ENCODE assay signal across 29 cellular contexts in the genomic region with DNA sequence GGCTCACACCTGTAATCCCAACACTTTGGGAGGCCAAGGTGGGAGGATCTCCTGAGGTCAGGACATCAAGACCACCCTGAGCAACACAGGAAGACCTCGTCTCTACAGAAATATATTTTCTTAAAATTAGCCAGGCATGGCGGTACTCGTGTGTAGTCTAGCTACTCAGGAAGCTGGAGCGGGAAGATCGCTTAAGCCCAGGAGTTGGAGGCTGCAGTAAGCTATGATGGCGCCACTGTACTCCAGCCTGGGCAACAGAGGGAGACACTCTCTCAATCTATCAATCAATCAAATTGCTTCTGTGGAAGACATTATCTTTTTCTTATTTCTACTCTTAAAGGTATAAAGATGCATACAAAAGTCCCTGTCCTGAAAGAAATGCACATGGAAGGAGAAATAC.
"Had no signal": no experiment of that assay in that cellular context is flagged by ENCODE, and none has a peak within 500 bp of the region (broad histone marks: within the 10 kb centered on the region; RNA-seq: fewer than 3 reads in every experiment).

No MANE protein-coding gene starts in this region.

- H3K36me3 ChIP-seq: thoracic aorta had no signal

- H2AFZ ChIP-seq: hepatocyte, neural progenitor cell, parathyroid adenoma had no signal

- H3K4me1 ChIP-seq: neural progenitor cell, parathyroid adenoma, suprapubic skin, upper lobe of right lung had no signal

- H3K9ac ChIP-seq: neural progenitor cell, parathyroid adenoma had no signal

- H3K9me3 ChIP-seq: left ventricle myocardium inferior, neutrophil, right atrium auricular region, stomach, suprapubic skin, thoracic aorta, tibial artery, upper lobe of right lung had no signal

- ATAC-seq: natural killer cell; sciatic nerve; stimulated activated naive B cell treated with anti-CD40 and anti-IgM and Interleukin-4, amounts not matched to agents 10 μg/mL and 1 μg/mL and 100 μg/mL, for 72 hours; stimulated activated naive CD8-positive, alpha-beta T cell treated with anti-CD3 and anti-CD28 coated beads, Interleukin-15, Interleukin-2, amounts not matched to agents 100 U/mL and 50 U/mL, for 24 hours; upper lobe of right lung had no signal

- H3K9me3 Mint-ChIP-seq: mesothelial cell of epicardium; naive B cell; natural killer cell; nephron progenitor cell; neural progenitor cell; stimulated activated naive B cell treated with anti-CD40 and anti-IgM and Interleukin-4, amounts not matched to agents 10 μg/mL and 1 μg/mL and 100 μg/mL, for 72 hours had no signal

- H3K27me3 Mint-ChIP-seq: naive B cell; stimulated activated naive B cell treated with anti-CD40 and anti-IgM and Interleukin-4, amounts not matched to agents 10 μg/mL and 1 μg/mL and 100 μg/mL, for 72 hours had no signal

- H3K27ac ChIP-seq: hepatocyte, left ventricle myocardium inferior, neural progenitor cell, neutrophil, parathyroid adenoma, skin epidermis, stomach, suprapubic skin, thoracic aorta, tibial artery, upper lobe of right lung had no signal

- H3K4me3 ChIP-seq: hepatocyte, left ventricle myocardium inferior, lung, neural progenitor cell, right atrium auricular region, skin epidermis, stomach, suprapubic skin, thoracic aorta, tibial artery, upper lobe of right lung had no signal

- FAIRE-seq: urothelium cell line had no signal

- H3K4me2 ChIP-seq: hepatocyte, neural progenitor cell had no signal

- DNase-seq: islet precursor cell; left ventricle myocardium inferior; mesendoderm; naive B cell; natural killer cell; nephron progenitor cell; occipital lobe; stimulated activated CD4-positive, alpha-beta T cell treated with anti-CD3 and anti-CD28 coated beads, Interleukin-12 subunit alpha, Interleukin-12 subunit beta, amount 100 ng/mL, for 4 hours; stimulated activated CD4-positive, alpha-beta T cell treated with anti-CD3 and anti-CD28 coated beads, Interleukin-15, amount 100 ng/mL, for 24 hours; stimulated activated CD4-positive, alpha-beta T cell treated with anti-CD3 and anti-CD28 coated beads, Interleukin-2, amount 100 ng/mL, for 24 hours; stimulated activated CD4-positive, alpha-beta T cell treated with anti-CD3 and anti-CD28 coated beads, Interleukin-4, amount 100 ng/mL, for 1 hour; stimulated activated naive B cell treated with anti-CD40 and anti-IgM and Interleukin-4, amounts not matched to agents 10 μg/mL and 1 μg/mL and 100 μg/mL, for 72 hours; stimulated activated naive CD8-positive, alpha-beta T cell treated with anti-CD3 and anti-CD28 coated beads, Interleukin-15, Interleukin-2, amounts not matched to agents 100 U/mL and 50 U/mL, for 24 hours; stomach; tibial artery; trophoblast cell; upper lobe of right lung had no signal

- H3K4me3 Mint-ChIP-seq: mesothelial cell of epicardium; naive B cell; natural killer cell; nephron progenitor cell; neural progenitor cell; stimulated activated naive B cell treated with anti-CD40 and anti-IgM and Interleukin-4, amounts not matched to agents 10 μg/mL and 1 μg/mL and 100 μg/mL, for 72 hours had no signal

- H3K79me2 ChIP-seq: parathyroid adenoma had no signal

- H3K27me3 ChIP-seq: hepatocyte, neural progenitor cell, neutrophil, right atrium auricular region, stomach, suprapubic skin, tibial artery, upper lobe of right lung had no signal

- H3K27ac Mint-ChIP-seq: mesothelial cell of epicardium; naive B cell; natural killer cell; nephron progenitor cell; neural progenitor cell; stimulated activated naive B cell treated with anti-CD40 and anti-IgM and Interleukin-4, amounts not matched to agents 10 μg/mL and 1 μg/mL and 100 μg/mL, for 72 hours had no signal
